Comparison of ENCODE assay signal across 2 cellular contexts in genomic region chr9:125603478-125604021, GRCh38.
TF ChIP-seq lines count a peak whose summit lies in the region.

No MANE protein-coding gene starts in this region.

TF ChIP-seq in SK-N-SH, 30 proteins besides CTCF, POLR2A, EP300 and RAD21 (continued from another document):
- TF ChIP-seq, protein P1, sequence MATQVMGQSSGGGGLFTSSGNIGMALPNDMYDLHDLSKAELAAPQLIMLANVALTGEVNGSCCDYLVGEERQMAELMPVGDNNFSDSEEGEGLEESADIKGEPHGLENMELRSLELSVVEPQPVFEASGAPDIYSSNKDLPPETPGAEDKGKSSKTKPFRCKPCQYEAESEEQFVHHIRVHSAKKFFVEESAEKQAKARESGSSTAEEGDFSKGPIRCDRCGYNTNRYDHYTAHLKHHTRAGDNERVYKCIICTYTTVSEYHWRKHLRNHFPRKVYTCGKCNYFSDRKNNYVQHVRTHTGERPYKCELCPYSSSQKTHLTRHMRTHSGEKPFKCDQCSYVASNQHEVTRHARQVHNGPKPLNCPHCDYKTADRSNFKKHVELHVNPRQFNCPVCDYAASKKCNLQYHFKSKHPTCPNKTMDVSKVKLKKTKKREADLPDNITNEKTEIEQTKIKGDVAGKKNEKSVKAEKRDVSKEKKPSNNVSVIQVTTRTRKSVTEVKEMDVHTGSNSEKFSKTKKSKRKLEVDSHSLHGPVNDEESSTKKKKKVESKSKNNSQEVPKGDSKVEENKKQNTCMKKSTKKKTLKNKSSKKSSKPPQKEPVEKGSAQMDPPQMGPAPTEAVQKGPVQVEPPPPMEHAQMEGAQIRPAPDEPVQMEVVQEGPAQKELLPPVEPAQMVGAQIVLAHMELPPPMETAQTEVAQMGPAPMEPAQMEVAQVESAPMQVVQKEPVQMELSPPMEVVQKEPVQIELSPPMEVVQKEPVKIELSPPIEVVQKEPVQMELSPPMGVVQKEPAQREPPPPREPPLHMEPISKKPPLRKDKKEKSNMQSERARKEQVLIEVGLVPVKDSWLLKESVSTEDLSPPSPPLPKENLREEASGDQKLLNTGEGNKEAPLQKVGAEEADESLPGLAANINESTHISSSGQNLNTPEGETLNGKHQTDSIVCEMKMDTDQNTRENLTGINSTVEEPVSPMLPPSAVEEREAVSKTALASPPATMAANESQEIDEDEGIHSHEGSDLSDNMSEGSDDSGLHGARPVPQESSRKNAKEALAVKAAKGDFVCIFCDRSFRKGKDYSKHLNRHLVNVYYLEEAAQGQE (IDR thresholded peaks at IDR 0.05; ENCODE audit: low read depth, low read length), result no peak
- TF ChIP-seq SMC3 (IDR thresholded peaks at IDR 0.05; ENCODE audit: low read depth, low read length), result no peak
- TF ChIP-seq FOSL2 (IDR thresholded peaks at IDR 0.05; ENCODE audit: borderline replicate concordance, low read depth), result no peak
- no peak; the same call in 1 of the 2 replicates for TF ChIP-seq RCOR1 (IDR thresholded peaks at IDR 0.05; ENCODE audit: low read length)
- no peak for TF ChIP-seq JUND (IDR thresholded peaks at IDR 0.05)
- TF ChIP-seq USF1 (IDR thresholded peaks at IDR 0.05; ENCODE audit: borderline replicate concordance, low read depth), result no peak
- no peak for TF ChIP-seq TAF1 (IDR thresholded peaks at IDR 0.05; ENCODE audit: borderline replicate concordance, low read depth, low read length)
- TF ChIP-seq RXRA (IDR thresholded peaks at IDR 0.05; ENCODE audit: borderline replicate concordance, low read depth), result no peak
- no peak for TF ChIP-seq IRF3 (IDR thresholded peaks at IDR 0.05; ENCODE audit: low read depth, low read length)
- no peak for TF ChIP-seq RFX5 (IDR thresholded peaks at IDR 0.05; ENCODE audit: low read length)
- 0 out of 2 replicates have a peak, but pooled peaks have one; percentile 23 for TF ChIP-seq FOXJ3 (CRISPR knock-in tag; IDR thresholded peaks at IDR 0.05)
- TF ChIP-seq TEAD4 (IDR thresholded peaks at IDR 0.05; ENCODE audit: borderline replicate concordance, insufficient read depth), result no peak
- peak; percentile 73 for TF ChIP-seq GATA2 (CRISPR knock-in tag; IDR thresholded peaks at IDR 0.05)
- TF ChIP-seq, protein P2, sequence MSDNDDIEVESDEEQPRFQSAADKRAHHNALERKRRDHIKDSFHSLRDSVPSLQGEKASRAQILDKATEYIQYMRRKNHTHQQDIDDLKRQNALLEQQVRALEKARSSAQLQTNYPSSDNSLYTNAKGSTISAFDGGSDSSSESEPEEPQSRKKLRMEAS (IDR thresholded peaks at IDR 0.05; ENCODE audit: low read depth), result no peak
- no peak for TF ChIP-seq NFIC (IDR thresholded peaks at IDR 0.05; ENCODE audit: borderline replicate concordance)

TF ChIP-seq in SK-N-SH treated with all-trans-retinoic acid at 6 μM for 48 hours, 23 proteins besides CTCF, POLR2A, EP300 and RAD21 (continued from another document):
- no peak for TF ChIP-seq GLIS3 (CRISPR knock-in tag; IDR thresholded peaks at IDR 0.05)
TF ChIP-seq in SK-N-SH treated with all-trans-retinoic acid at 6 μM for 48 hours: peak in this region for 0.
